In genomic region chr10:109922976-109923921, GRCh38 we compare ENCODE assay signal across 1 cellular context.
TF ChIP-seq lines count a peak whose summit lies in the region.

Gene XPNPEP1 (minus strand): TSS chr10:109923511. CDS start chr10:109923433, 78 bp downstream.

TF ChIP-seq in GM12878, 131 proteins besides CTCF, POLR2A, EP300 and RAD21 (continued from another document and continues in another):
- TF ChIP-seq ZNF687 (IDR thresholded peaks at IDR 0.05), result peak; percentile 79
- TF ChIP-seq MYC (IDR thresholded peaks at IDR 0.05; ENCODE audit: insufficient read depth, insufficient read length, insufficient replicate concordance, low read length, severe bottlenecking), result peak; percentile 46
- TF ChIP-seq RUNX3 (IDR thresholded peaks at IDR 0.05; ENCODE audit: low read length), result peak; percentile 49
- peak; percentile 95 for TF ChIP-seq NKRF (conservative IDR thresholded peaks at IDR 0.05)
- 0 out of 2 replicates have a peak, but pooled peaks have one; percentile 44 for TF ChIP-seq STAT1 (conservative IDR thresholded peaks at IDR 0.05)
- peak in 1 of 2 experiments; percentile 38; a peak in 1 of 4 replicates for TF ChIP-seq ETV6 (conservative IDR thresholded peaks at IDR 0.05 in 1 of 2, IDR thresholded peaks at IDR 0.05 in 1 of 2; ENCODE audit: borderline replicate concordance in 1 of 2, low read depth in 1 of 2)
- TF ChIP-seq E2F4 (IDR thresholded peaks at IDR 0.05; ENCODE audit: low read depth, low read length), result peak; percentile 58; the same call in 1 of the 2 replicates
- TF ChIP-seq ZNF217 (IDR thresholded peaks at IDR 0.05), result peak; percentile 64; the same call in 1 of the 2 replicates
- peak in 1 of 2 experiments; percentile 57; a peak in 1 of 3 replicates for TF ChIP-seq EGR1 (IDR thresholded peaks at IDR 0.05; ENCODE audit: borderline replicate concordance in 1 of 2, low read depth in 2 of 2, low read length in 2 of 2)
- TF ChIP-seq SIN3A (IDR thresholded peaks at IDR 0.05; ENCODE audit: low read depth, low read length), result peak; percentile 82
- TF ChIP-seq ZSCAN29 (IDR thresholded peaks at IDR 0.05), result 0 out of 2 replicates have a peak, but pooled peaks have one; percentile 32
- peak; percentile 94 for TF ChIP-seq YY1 (IDR thresholded peaks at IDR 0.05; ENCODE audit: low read depth, low read length)
- TF ChIP-seq CBX5 (IDR thresholded peaks at IDR 0.05; ENCODE audit: low read depth), result peak; percentile 29; the same call in 1 of the 2 replicates
- TF ChIP-seq NR2C1 (IDR thresholded peaks at IDR 0.05), result peak; percentile 66
- peak; percentile 41; the same call in 1 of the 2 replicates for TF ChIP-seq TAF1 (IDR thresholded peaks at IDR 0.05; ENCODE audit: borderline replicate concordance, low read depth, low read length)
- TF ChIP-seq PAX8 (IDR thresholded peaks at IDR 0.05), result no peak
- TF ChIP-seq SMAD1 (IDR thresholded peaks at IDR 0.05; ENCODE audit: low read depth, partially characterized antibody), result no peak
- peak; percentile 90 for TF ChIP-seq BACH1 (IDR thresholded peaks at IDR 0.05; ENCODE audit: borderline replicate concordance)
- TF ChIP-seq CREB1 (IDR thresholded peaks at IDR 0.05; ENCODE audit: low read depth), result peak; percentile 90
- peak; percentile 61; the same call in 1 of the 2 replicates for TF ChIP-seq POLR2AphosphoS2 (IDR thresholded peaks at IDR 0.05; ENCODE audit: low read depth, low read length)
- peak; percentile 90 for TF ChIP-seq MXI1 (IDR thresholded peaks at IDR 0.05; ENCODE audit: low read depth, low read length)
- peak; percentile 75 for TF ChIP-seq MAX (IDR thresholded peaks at IDR 0.05; ENCODE audit: low read depth, low read length)
- TF ChIP-seq LARP7 (IDR thresholded peaks at IDR 0.05), result peak; percentile 92
- peak; percentile 91 for TF ChIP-seq POLR2AphosphoS5 (IDR thresholded peaks at IDR 0.05; ENCODE audit: low read length)
- TF ChIP-seq JUND (IDR thresholded peaks at IDR 0.05; ENCODE audit: low read depth, low read length), result 0 out of 2 replicates have a peak, but pooled peaks have one; percentile 35
- no peak; the same call in 1 of the 2 replicates for TF ChIP-seq BCLAF1 (IDR thresholded peaks at IDR 0.05)
- peak; percentile 90 for TF ChIP-seq DPF2 (IDR thresholded peaks at IDR 0.05)
- peak; percentile 64; the same call in 1 of the 2 replicates for TF ChIP-seq ASH2L (IDR thresholded peaks at IDR 0.05; ENCODE audit: borderline replicate concordance, low read depth)
- no peak for TF ChIP-seq TARDBP (IDR thresholded peaks at IDR 0.05; ENCODE audit: borderline replicate concordance)
- no peak for TF ChIP-seq BCL3 (IDR thresholded peaks at IDR 0.05; ENCODE audit: borderline replicate concordance, insufficient read depth, low read depth, low read length, poor library complexity, severe bottlenecking)
- TF ChIP-seq SPI1 (IDR thresholded peaks at IDR 0.05; ENCODE audit: borderline replicate concordance, insufficient read depth, low read depth, low read length), result 0 out of 2 replicates have a peak, but pooled peaks have one; percentile 14
- 0 out of 2 replicates have a peak, but pooled peaks have one; percentile 37 for TF ChIP-seq RCOR1 (conservative IDR thresholded peaks at IDR 0.05; ENCODE audit: low read depth, low read length)
- TF ChIP-seq USF1 (IDR thresholded peaks at IDR 0.05; ENCODE audit: borderline replicate concordance, extremely low read length, insufficient read depth, low read depth, low read length), result peak; percentile 56
- TF ChIP-seq SP1 (IDR thresholded peaks at IDR 0.05; ENCODE audit: low read depth, low read length), result peak; percentile 26
- TF ChIP-seq IKZF1 (conservative IDR thresholded peaks at IDR 0.05), result peak; percentile 87
- TF ChIP-seq MEF2B (IDR thresholded peaks at IDR 0.05; ENCODE audit: partially characterized antibody, poor library complexity, severe bottlenecking), result no peak
- TF ChIP-seq ZBTB33 (IDR thresholded peaks at IDR 0.05), result no peak
- TF ChIP-seq CHD2 (IDR thresholded peaks at IDR 0.05; ENCODE audit: borderline replicate concordance, low read depth, low read length), result peak; percentile 56; the same call in 1 of the 2 replicates
- TF ChIP-seq KLF5 (IDR thresholded peaks at IDR 0.05; ENCODE audit: partially characterized antibody), result peak; percentile 52
- TF ChIP-seq ZNF207 (IDR thresholded peaks at IDR 0.05; ENCODE audit: borderline replicate concordance), result 0 out of 2 replicates have a peak, but pooled peaks have one; percentile 42
- peak; percentile 86 for TF ChIP-seq CREM (IDR thresholded peaks at IDR 0.05; ENCODE audit: low read depth)
- peak; percentile 60; the same call in 1 of the 2 replicates for TF ChIP-seq PML (IDR thresholded peaks at IDR 0.05; ENCODE audit: low read length)
- TF ChIP-seq PBX3 (IDR thresholded peaks at IDR 0.05; ENCODE audit: insufficient replicate concordance, low read depth, low read length), result peak; percentile 31
